In the genomic region with DNA sequence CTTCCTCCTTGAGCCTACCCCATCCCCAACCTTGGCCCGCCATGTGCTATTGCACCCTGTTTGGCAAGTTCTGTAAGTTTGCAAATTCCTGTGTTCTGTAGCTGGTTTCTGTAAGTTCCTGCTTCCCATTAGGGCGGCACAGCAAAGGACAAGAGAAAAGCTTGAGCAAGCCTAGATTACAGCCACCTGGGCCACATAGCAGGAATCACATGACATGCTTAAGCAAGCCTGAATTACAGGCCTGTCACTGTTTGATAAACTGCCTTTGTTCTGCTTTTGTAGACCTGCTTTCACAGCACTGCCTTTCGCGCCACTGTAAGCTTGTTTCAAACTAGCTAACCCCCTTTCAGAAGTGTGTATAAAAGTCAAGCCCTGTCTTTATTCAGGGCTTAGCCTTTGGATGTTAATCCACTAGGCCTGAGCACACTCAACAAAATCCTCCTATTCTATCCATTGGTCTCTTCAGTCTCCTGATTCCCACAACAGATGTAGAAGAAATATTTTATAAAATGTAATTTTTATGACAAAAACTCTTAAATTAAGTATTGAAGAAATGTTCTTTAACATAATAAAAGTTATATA, we compare ENCODE assay signal across 1 cellular context.
TF ChIP-seq lines count a peak whose summit lies in the region.

No MANE protein-coding gene starts in this region.

TF ChIP-seq in GM23338, 12 proteins besides CTCF, POLR2A, EP300 and RAD21 (continued from another document):
- TF ChIP-seq, protein P1, sequence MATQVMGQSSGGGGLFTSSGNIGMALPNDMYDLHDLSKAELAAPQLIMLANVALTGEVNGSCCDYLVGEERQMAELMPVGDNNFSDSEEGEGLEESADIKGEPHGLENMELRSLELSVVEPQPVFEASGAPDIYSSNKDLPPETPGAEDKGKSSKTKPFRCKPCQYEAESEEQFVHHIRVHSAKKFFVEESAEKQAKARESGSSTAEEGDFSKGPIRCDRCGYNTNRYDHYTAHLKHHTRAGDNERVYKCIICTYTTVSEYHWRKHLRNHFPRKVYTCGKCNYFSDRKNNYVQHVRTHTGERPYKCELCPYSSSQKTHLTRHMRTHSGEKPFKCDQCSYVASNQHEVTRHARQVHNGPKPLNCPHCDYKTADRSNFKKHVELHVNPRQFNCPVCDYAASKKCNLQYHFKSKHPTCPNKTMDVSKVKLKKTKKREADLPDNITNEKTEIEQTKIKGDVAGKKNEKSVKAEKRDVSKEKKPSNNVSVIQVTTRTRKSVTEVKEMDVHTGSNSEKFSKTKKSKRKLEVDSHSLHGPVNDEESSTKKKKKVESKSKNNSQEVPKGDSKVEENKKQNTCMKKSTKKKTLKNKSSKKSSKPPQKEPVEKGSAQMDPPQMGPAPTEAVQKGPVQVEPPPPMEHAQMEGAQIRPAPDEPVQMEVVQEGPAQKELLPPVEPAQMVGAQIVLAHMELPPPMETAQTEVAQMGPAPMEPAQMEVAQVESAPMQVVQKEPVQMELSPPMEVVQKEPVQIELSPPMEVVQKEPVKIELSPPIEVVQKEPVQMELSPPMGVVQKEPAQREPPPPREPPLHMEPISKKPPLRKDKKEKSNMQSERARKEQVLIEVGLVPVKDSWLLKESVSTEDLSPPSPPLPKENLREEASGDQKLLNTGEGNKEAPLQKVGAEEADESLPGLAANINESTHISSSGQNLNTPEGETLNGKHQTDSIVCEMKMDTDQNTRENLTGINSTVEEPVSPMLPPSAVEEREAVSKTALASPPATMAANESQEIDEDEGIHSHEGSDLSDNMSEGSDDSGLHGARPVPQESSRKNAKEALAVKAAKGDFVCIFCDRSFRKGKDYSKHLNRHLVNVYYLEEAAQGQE (IDR thresholded peaks at IDR 0.05; ENCODE audit: unreplicated experiment): no peak
